In the genomic region with DNA sequence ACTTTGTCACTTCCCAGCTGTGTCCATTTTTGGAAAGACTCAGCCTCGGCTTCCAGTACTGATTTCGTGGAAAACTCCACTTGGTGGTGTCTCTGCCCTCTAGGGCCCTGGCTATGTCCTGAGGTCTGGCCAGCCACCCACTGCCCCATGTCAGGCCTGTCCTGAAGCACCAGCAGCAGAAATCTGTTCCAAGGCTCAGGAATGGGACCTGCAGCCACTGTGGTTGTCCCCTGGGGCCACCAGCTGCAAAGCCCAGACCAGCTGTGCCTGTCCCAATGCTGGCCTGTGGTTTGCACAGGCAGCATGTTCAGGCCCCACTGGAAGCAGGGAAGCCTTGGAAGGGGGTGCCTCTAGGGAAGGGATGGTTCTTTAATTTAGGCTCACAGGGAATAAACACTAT, we compare ENCODE assay signal across 16 cellular contexts. TPM values are rescaled to one million over a fixed set of nuclear protein-coding genes. Genes with fewer than 3 reads are reported as not detected.
DNase-seq lines count a peak whose midpoint lies in the region; ATAC-seq and TF ChIP-seq lines count a peak whose summit lies in the region.
"Had no signal": no experiment of that assay in that cellular context is flagged by ENCODE, and none has a peak within 500 bp of the region (broad histone marks: within the 10 kb centered on the region; RNA-seq: fewer than 3 reads in every experiment).

No MANE protein-coding gene starts in this region.

- H3K4me3 ChIP-seq in OCI-LY3 (ENCODE audit: low read length) (no peak overlapping the region), neuronal stem cell (ENCODE audit: low read length in 2 of 2) (no peak overlapping the region), thyroid gland (replicated peaks in 1 of 3) (no peak overlapping the region)
- H3K4me3 ChIP-seq: GM23338 had no signal

- H3K36me3 ChIP-seq in OCI-LY3 (replicated peaks; ENCODE audit: low read depth, low read length), result no peaks in the 10 kb centered on the region
- no peaks in the 10 kb centered on the region for H3K36me3 ChIP-seq in neuronal stem cell (replicated peaks in 1 of 2; ENCODE audit: control insufficient read depth in 2 of 2, insufficient read depth in 2 of 2, low read length in 2 of 2)
- H3K36me3 ChIP-seq in thyroid gland, result no peaks in the 10 kb centered on the region
- H3K36me3 ChIP-seq: BE2C had no signal

- no peak overlapping the region for H2AK5ac ChIP-seq in neuronal stem cell (ENCODE audit: low read depth, low read length)

- no peaks in the 10 kb centered on the region for H3K79me2 ChIP-seq in OCI-LY3 (ENCODE audit: low read length)

- H2BK5ac ChIP-seq in neuronal stem cell (ENCODE audit: low read length), result no peak overlapping the region

- H2BK120ac ChIP-seq in neuronal stem cell (ENCODE audit: low read depth, low read length), result no peak overlapping the region

- TF ChIP-seq CTCF in OCI-LY3 (IDR thresholded peaks at IDR 0.05; ENCODE audit: low read depth, low read length), result no peak
- no peak for TF ChIP-seq CTCF in chondrocyte (IDR thresholded peaks at IDR 0.05)
- TF ChIP-seq CTCF in thyroid gland (IDR thresholded peaks at IDR 0.05), result no peak

- H3K4me2 ChIP-seq in OCI-LY3 (ENCODE audit: low read length) (no peak overlapping the region), neuronal stem cell (ENCODE audit: insufficient read depth, low read length, poor library complexity, severe bottlenecking) (no peak overlapping the region)

- no peak overlapping the region for H2BK12ac ChIP-seq in neuronal stem cell (ENCODE audit: low read length)

- no peak for TF ChIP-seq POLR2A in thyroid gland (IDR thresholded peaks at IDR 0.05)

- DNase-seq in chondrocyte (ENCODE audit: low spot score) (peak; percentile 46), neuronal stem cell (ENCODE audit: low spot score) (no peak), DMS79 (lab: John Stamatoyannopoulos, UW) (no peak), thyroid gland (no peak)
- no peak for DNase-seq in stimulated activated naive B cell treated with anti-CD40 and anti-IgM and Interleukin-4, amounts not matched to agents 10 μg/mL and 1 μg/mL and 100 μg/mL, for 72 hours
- DNase-seq: BE2C; Caco-2; CD4-positive, alpha-beta T cell; DMS79 treated with DMSO at 0.1 percent for 48 hours; GF-D8; H9 had no signal

- peaks cover 30% of the 10 kb centered on the region for H3K4me1 ChIP-seq in OCI-LY3 (ENCODE audit: low read length)
- H3K4me1 ChIP-seq in neuronal stem cell (ENCODE audit: control insufficient read depth in 2 of 2, insufficient read depth in 1 of 2, low read depth in 1 of 2, low read length in 2 of 2), result peaks cover 0 to 3% of the 10 kb centered on the region in 2 donors
- peaks cover 0 to 7% of the 10 kb centered on the region in 2 donors for H3K4me1 ChIP-seq in thyroid gland
- H3K4me1 ChIP-seq: BE2C, Caco-2 had no signal

- no peaks in the 10 kb centered on the region for H3K79me1 ChIP-seq in neuronal stem cell (ENCODE audit: low read depth, low read length)

- peak overlapping the region; percentile 5 for H3K18ac ChIP-seq in neuronal stem cell (ENCODE audit: low read length)

- no peak overlapping the region for H3K14ac ChIP-seq in neuronal stem cell (ENCODE audit: low read length)

- WGBS in neuronal stem cell (ENCODE audit: extremely low coverage in 2 of 2, insufficient read length in 2 of 2, insufficient replicate concordance in 1 of 2), 2 donors, result no CpG with 5 or more reads among the region's 2 CpGs
- 87 to 92% methylated on average over 2 of the region's 2 CpGs for WGBS in thyroid gland, 2 donors

- H3K9ac ChIP-seq in OCI-LY3 (ENCODE audit: low read length) (no peak overlapping the region), neuronal stem cell (ENCODE audit: low read depth, low read length, poor library complexity) (no peak overlapping the region)

- H3K9me3 Mint-ChIP-seq in chondrocyte (ENCODE audit: low read depth), result no peaks in the 10 kb centered on the region
- H3K9me3 Mint-ChIP-seq in stimulated activated naive B cell treated with anti-CD40 and anti-IgM and Interleukin-4, amounts not matched to agents 10 μg/mL and 1 μg/mL and 100 μg/mL, for 72 hours, result peaks cover 0 to 2% of the 10 kb centered on the region in 2 donors
- H3K9me3 Mint-ChIP-seq: CD4-positive, alpha-beta T cell had no signal

- no peak for ATAC-seq in stimulated activated naive B cell treated with anti-CD40 and anti-IgM and Interleukin-4, amounts not matched to agents 10 μg/mL and 1 μg/mL and 100 μg/mL, for 72 hours (replicated peaks)

- H2AFZ ChIP-seq in OCI-LY3 (ENCODE audit: low read depth, low read length), result 0 out of 2 replicates have a peak overlapping the region, but pooled peaks have one; percentile 13
- H2AFZ ChIP-seq in neuronal stem cell (ENCODE audit: low read length), result no peak overlapping the region
- H2AFZ ChIP-seq: GM23338 had no signal

- no peak overlapping the region for H3K27ac Mint-ChIP-seq in chondrocyte (ENCODE audit: unreplicated experiment)
- no peak overlapping the region for H3K27ac Mint-ChIP-seq in stimulated activated naive B cell treated with anti-CD40 and anti-IgM and Interleukin-4, amounts not matched to agents 10 μg/mL and 1 μg/mL and 100 μg/mL, for 72 hours
- H3K27ac Mint-ChIP-seq: CD4-positive, alpha-beta T cell; GM23338; H9 had no signal

- H3K27ac ChIP-seq in OCI-LY3 (ENCODE audit: low read length), result no peak overlapping the region
- H3K27ac ChIP-seq in neuronal stem cell (replicated peaks; ENCODE audit: low read length), result no peak overlapping the region
- no peak overlapping the region for H3K27ac ChIP-seq in thyroid gland
- H3K27ac ChIP-seq: C4-2B had no signal

- no peak overlapping the region for H3K4ac ChIP-seq in neuronal stem cell (ENCODE audit: low read length)

- no peak overlapping the region for H3K4me3 Mint-ChIP-seq in chondrocyte (ENCODE audit: unreplicated experiment)
- H3K4me3 Mint-ChIP-seq in stimulated activated naive B cell treated with anti-CD40 and anti-IgM and Interleukin-4, amounts not matched to agents 10 μg/mL and 1 μg/mL and 100 μg/mL, for 72 hours, result no peak overlapping the region
- H3K4me3 Mint-ChIP-seq: CD4-positive, alpha-beta T cell; GM23338; H9 had no signal

- no peaks in the 10 kb centered on the region for H4K20me1 ChIP-seq in OCI-LY3 (ENCODE audit: insufficient read depth, low read length)

- peaks cover 6% of the 10 kb centered on the region for H3K27me3 Mint-ChIP-seq in chondrocyte (ENCODE audit: low read depth)
- H3K27me3 Mint-ChIP-seq in stimulated activated naive B cell treated with anti-CD40 and anti-IgM and Interleukin-4, amounts not matched to agents 10 μg/mL and 1 μg/mL and 100 μg/mL, for 72 hours, result peaks cover 4 to 7% of the 10 kb centered on the region in 2 donors
- H3K27me3 Mint-ChIP-seq: CD4-positive, alpha-beta T cell had no signal

- H3K27me3 ChIP-seq in OCI-LY3 (ENCODE audit: low read depth, low read length), result no peaks in the 10 kb centered on the region
- no peaks in the 10 kb centered on the region for H3K27me3 ChIP-seq in neuronal stem cell (ENCODE audit: control insufficient read depth in 3 of 3, insufficient read depth in 3 of 3, low read depth in 1 of 3, low read length in 3 of 3)
- H3K27me3 ChIP-seq in thyroid gland, result no peaks in the 10 kb centered on the region
- H3K27me3 ChIP-seq: BE2C had no signal

- no peaks in the 10 kb centered on the region for H3K36me3 Mint-ChIP-seq in chondrocyte (ENCODE audit: low read depth)
- H3K36me3 Mint-ChIP-seq in stimulated activated naive B cell treated with anti-CD40 and anti-IgM and Interleukin-4, amounts not matched to agents 10 μg/mL and 1 μg/mL and 100 μg/mL, for 72 hours, result no peaks in the 10 kb centered on the region

- H3K9me3 ChIP-seq in OCI-LY3 (ENCODE audit: insufficient read depth, low read length) (no peaks in the 10 kb centered on the region), neuronal stem cell (replicated peaks in 1 of 2; ENCODE audit: control insufficient read depth in 2 of 2, insufficient read depth in 1 of 2, low read depth in 1 of 2, low read length in 2 of 2) (no peaks in the 10 kb centered on the region), thyroid gland (no peaks in the 10 kb centered on the region)
- H3K9me3 ChIP-seq: BE2C, Caco-2 had no signal

- H4K8ac ChIP-seq in neuronal stem cell (ENCODE audit: low read depth, low read length), result no peak overlapping the region

- no peak overlapping the region for H3K23ac ChIP-seq in neuronal stem cell (ENCODE audit: low read depth, low read length, poor library complexity)

- intact Hi-C loops in thyroid gland (cut with DNase I), result no loop called here

- no peak overlapping the region for H2BK15ac ChIP-seq in neuronal stem cell (ENCODE audit: low read length)

- no peak overlapping the region for H4K91ac ChIP-seq in neuronal stem cell (ENCODE audit: low read depth, low read length, poor library complexity)

- H3K4me1 Mint-ChIP-seq in chondrocyte (ENCODE audit: low read depth), result no peaks in the 10 kb centered on the region
- H3K4me1 Mint-ChIP-seq in stimulated activated naive B cell treated with anti-CD40 and anti-IgM and Interleukin-4, amounts not matched to agents 10 μg/mL and 1 μg/mL and 100 μg/mL, for 72 hours, result no peaks in the 10 kb centered on the region

RNA-seq across cellular contexts. Expression of gene CXCL12, which starts 21.2 kb away (rescaled TPM):
- 22.7 to 69.4 TPM (median 65.5 TPM) in 3 replicates for total RNA-seq in chondrocyte
- polyA plus RNA-seq in neuronal stem cell (2013, experiment 1 of 2), result 0.54 TPM
- polyA plus RNA-seq in neuronal stem cell (2013, experiment 2 of 2), result 0.64 TPM
- total RNA-seq in thyroid gland, result 10 to 100 TPM; 32.4 to 88.0 (median 47.6) TPM
- total RNA-seq: A172; CD4-positive, alpha-beta T cell; HT-29 had no signal
